Comparison of ENCODE assay signal across 8 cellular contexts in the genomic region with DNA sequence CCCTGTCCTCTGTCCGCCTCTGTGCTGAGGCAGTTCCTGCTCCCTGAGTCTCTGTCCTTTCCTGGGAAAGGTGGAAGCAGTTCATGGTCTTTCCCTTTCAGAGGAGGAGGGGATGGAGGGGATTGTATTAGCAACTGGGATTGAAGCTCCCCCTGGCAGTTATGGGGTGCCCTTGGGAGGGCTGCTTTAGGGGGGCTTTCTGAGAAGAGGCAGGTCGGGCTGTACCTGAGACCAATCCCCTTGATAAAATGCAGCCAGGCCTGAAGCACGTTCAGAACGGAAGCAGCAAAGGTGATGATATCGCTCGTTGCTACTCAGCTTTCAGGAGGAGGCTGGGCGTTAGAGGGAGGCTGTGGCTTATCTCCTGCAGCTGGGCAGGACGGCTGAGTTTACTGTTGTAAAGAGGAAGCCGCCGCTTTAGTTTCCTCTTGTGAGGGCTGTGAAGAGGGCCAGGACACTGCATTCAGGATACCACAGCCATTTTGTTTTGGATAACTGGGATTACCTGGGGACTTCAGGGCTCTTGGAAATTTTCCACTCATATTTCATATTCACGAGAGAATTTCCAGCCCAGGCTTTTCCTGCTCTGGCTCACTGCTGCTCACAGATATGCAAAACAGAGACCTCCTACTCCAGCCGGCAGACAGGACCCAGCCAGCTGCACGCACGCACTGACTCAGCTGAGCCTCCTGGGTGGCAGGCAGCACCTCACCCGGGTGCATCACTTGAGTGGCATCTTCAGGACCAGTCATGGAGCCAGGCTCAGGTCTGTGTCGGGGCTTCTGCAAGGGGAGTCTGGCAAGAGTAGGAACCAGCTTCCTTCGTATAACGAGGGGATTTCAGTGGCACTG. TPM values are rescaled to one million over a fixed set of nuclear protein-coding genes. Genes with fewer than 3 reads are reported as not detected.
DNase-seq lines count a peak whose midpoint lies in the region; ATAC-seq, FAIRE-seq and TF ChIP-seq lines count a peak whose summit lies in the region.

No MANE protein-coding gene starts in this region.

- peak overlapping the region; percentile 74 to 84 for H3K27ac ChIP-seq in A549
- H3K27ac ChIP-seq in colonic mucosa: peak overlapping the region; percentile 27
- peak overlapping the region; percentile 66 for H3K27ac ChIP-seq in mesodermal cell (ENCODE audit: low read depth, low read length, severe bottlenecking)

- TF ChIP-seq RAD21 in A549 (conservative IDR thresholded peaks at IDR 0.05 in 1 of 2, IDR thresholded peaks at IDR 0.05 in 1 of 2): no peak

- H3K9me3 ChIP-seq in A549 (no peaks in the 10 kb centered on the region), colonic mucosa (no peaks in the 10 kb centered on the region), mesodermal cell (ENCODE audit: control insufficient read depth, low read length) (no peaks in the 10 kb centered on the region)

- peak; percentile 63 to 71 for ATAC-seq in A549
- ATAC-seq in GM18520 (IDR thresholded peaks at IDR 0.05; ENCODE audit: unreplicated experiment): peak; percentile 30
- ATAC-seq in HG03025 (IDR thresholded peaks at IDR 0.05; ENCODE audit: low FRiP score, unreplicated experiment): peak; percentile 53

- POLR2A ChIA-PET in A549 (lab: Yijun Ruan, JAX): interaction anchor here (0.8 to 1.7 kb wide), 6 partner anchors 42 to 353 kb away, joined by 3 to 7 read pairs (median 4); partner anchors contain the start of genes CTR9, EIF4G2 and RNF141

- CTCF ChIA-PET in A549 (lab: Yijun Ruan, JAX): interaction anchor here (1.1 to 2.9 kb wide), 11 partner anchors 10 to 281 kb away, joined by 3 to 17 read pairs (median 4); partner anchors contain the start of gene RNF141

- TF ChIP-seq EP300 in A549 (IDR thresholded peaks at IDR 0.05): no peak

- H3K36me3 ChIP-seq in colonic mucosa (no peaks in the 10 kb centered on the region), mesodermal cell (ENCODE audit: control insufficient read depth, insufficient read depth, low read length) (no peaks in the 10 kb centered on the region)

- peaks cover 25% of the 10 kb centered on the region for H3K4me1 ChIP-seq in A549
- H3K4me1 ChIP-seq in colonic mucosa: peaks cover 4% of the 10 kb centered on the region
- H3K4me1 ChIP-seq in mesodermal cell (ENCODE audit: control insufficient read depth, insufficient read depth, low read length, poor library complexity, severe bottlenecking): peaks cover 20% of the 10 kb centered on the region

- FAIRE-seq in A549 (lab: Jason Lieb, UNC): no peak

- TF ChIP-seq CTCF in A549 (IDR thresholded peaks at IDR 0.05) (no peak), colonic mucosa (IDR thresholded peaks at IDR 0.05) (no peak)

- TF ChIP-seq POLR2A in A549 (IDR thresholded peaks at IDR 0.05; ENCODE audit: low read length): peak; percentile 32; the same call in 1 of the 2 replicates

- DNase-seq in A549 (ENCODE audit: low read depth in 1 of 2, low spot score in 1 of 2): peak; percentile 44 to 52
- DNase-seq in NCI-H2171 treated with DMSO at 0.1 percent for 48 hours (lab: John Stamatoyannopoulos, UW): peak; percentile 58
- DNase-seq in activated CD4-positive, alpha-beta T cell treated with anti-CD3 and anti-CD28 coated beads for 24 hours (ENCODE audit: low read depth in 2 of 2): peak; percentile 62 to 63
- DNase-seq in colonic mucosa: peak; percentile 80
- peak; percentile 54 to 66 for DNase-seq in stimulated activated CD8-positive, alpha-beta memory T cell treated with anti-CD3 and anti-CD28 coated beads, Interleukin-15, amount 100 ng/mL, for 4 hours (ENCODE audit: low read depth in 2 of 2)

- intact Hi-C loops in colonic mucosa (cut with DNase I): loop anchor here (2.0 kb wide), 1 partner anchor 61 kb away; no protein-coding TSS in a partner anchor

- peak overlapping the region; percentile 88 for H3K4me2 ChIP-seq in A549

- H3K27me3 ChIP-seq in colonic mucosa: no peaks in the 10 kb centered on the region

- peak overlapping the region; percentile 19 to 53 for H3K9ac ChIP-seq in colonic mucosa (ENCODE audit: low read depth in 2 of 2, low read length in 2 of 2)

- H3K4me3 ChIP-seq in A549 (peak overlapping the region; percentile 36), colonic mucosa (peak overlapping the region; percentile 21), mesodermal cell (ENCODE audit: extremely low read depth, insufficient read depth, low read length, poor library complexity, severe bottlenecking) (peak overlapping the region; percentile 12)

- WGBS in A549 (ENCODE audit: missing lambda C conversion rate): 27% methylated on average over 16 of the region's 18 CpGs
- WGBS in mesodermal cell (ENCODE audit: insufficient coverage in 2 of 2), 2 experiments: 30 to 36% methylated on average over 14 to 16 of the region's 18 CpGs

TF ChIP-seq in A549, 52 proteins besides CTCF, POLR2A, EP300 and RAD21:
- TF ChIP-seq NR3C1 (IDR thresholded peaks at IDR 0.05) (no peak), BHLHE40 (IDR thresholded peaks at IDR 0.05; ENCODE audit: low read depth, low read length) (no peak), MAZ (IDR thresholded peaks at IDR 0.05; ENCODE audit: borderline replicate concordance, low read depth, low read length) (no peak), MAX (IDR thresholded peaks at IDR 0.05) (0 out of 2 replicates have a peak, but pooled peaks have one; percentile 18), RFX5 (IDR thresholded peaks at IDR 0.05) (no peak), MYC (IDR thresholded peaks at IDR 0.05; ENCODE audit: borderline replicate concordance, low read length) (no peak), SMC3 (IDR thresholded peaks at IDR 0.05) (no peak), TFCP2L1 (CRISPR knock-in tag; IDR thresholded peaks at IDR 0.05) (no peak), FOSL2 (IDR thresholded peaks at IDR 0.05) (no peak), FOSL2 (CRISPR knock-in tag; IDR thresholded peaks at IDR 0.05) (peak; percentile 46), POLR2AphosphoS2 (conservative IDR thresholded peaks at IDR 0.05; ENCODE audit: low read length) (no peak), HOXB5 (CRISPR knock-in tag; IDR thresholded peaks at IDR 0.05) (no peak), CBX2 (IDR thresholded peaks at IDR 0.05; ENCODE audit: borderline replicate concordance, low read depth) (no peak), EHMT2 (IDR thresholded peaks at IDR 0.05; ENCODE audit: low read depth) (no peak), BCL3 (IDR thresholded peaks at IDR 0.05) (no peak)
- TF ChIP-seq, protein P1, sequence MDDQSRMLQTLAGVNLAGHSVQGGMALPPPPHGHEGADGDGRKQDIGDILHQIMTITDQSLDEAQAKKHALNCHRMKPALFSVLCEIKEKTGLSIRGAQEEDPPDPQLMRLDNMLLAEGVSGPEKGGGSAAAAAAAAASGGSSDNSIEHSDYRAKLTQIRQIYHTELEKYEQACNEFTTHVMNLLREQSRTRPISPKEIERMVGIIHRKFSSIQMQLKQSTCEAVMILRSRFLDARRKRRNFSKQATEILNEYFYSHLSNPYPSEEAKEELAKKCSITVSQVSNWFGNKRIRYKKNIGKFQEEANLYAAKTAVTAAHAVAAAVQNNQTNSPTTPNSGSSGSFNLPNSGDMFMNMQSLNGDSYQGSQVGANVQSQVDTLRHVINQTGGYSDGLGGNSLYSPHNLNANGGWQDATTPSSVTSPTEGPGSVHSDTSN (IDR thresholded peaks at IDR 0.05): no peak
- TF ChIP-seq, protein P2, sequence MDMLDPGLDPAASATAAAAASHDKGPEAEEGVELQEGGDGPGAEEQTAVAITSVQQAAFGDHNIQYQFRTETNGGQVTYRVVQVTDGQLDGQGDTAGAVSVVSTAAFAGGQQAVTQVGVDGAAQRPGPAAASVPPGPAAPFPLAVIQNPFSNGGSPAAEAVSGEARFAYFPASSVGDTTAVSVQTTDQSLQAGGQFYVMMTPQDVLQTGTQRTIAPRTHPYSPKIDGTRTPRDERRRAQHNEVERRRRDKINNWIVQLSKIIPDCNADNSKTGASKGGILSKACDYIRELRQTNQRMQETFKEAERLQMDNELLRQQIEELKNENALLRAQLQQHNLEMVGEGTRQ (IDR thresholded peaks at IDR 0.05): no peak

RNA-seq across cellular contexts. Expression of gene AMPD3, which starts 0.8 kb away (rescaled TPM):
- polyA plus RNA-seq in A549 (2011; rRNA removed) (4.7 and 6.6 TPM in 2 replicates), A549 (2017; fragmentation: RNase III; extraction: RNeasy Plus Mini Kit Qiagen cat#74134 plus additional on column Dnase treatment) (2.9 to 3.6 TPM (median 3.1 TPM) in 3 replicates)
- polyA plus RNA-seq in A549 (2012; cell fraction: cytosol; rRNA removed): 2.0 and 2.4 TPM in 2 replicates
- 5.3 and 6.9 TPM in 2 replicates for polyA plus RNA-seq in A549 (2012; cell fraction: nucleus; rRNA removed)
- polyA minus RNA-seq in A549 (2011; rRNA and poly(A)+ RNA removed): 11.5 and 14.1 TPM in 2 replicates
- total RNA-seq in colonic mucosa: 1 to 10 TPM; 7.9 to 9.7 TPM
- 6.6 TPM for polyA plus RNA-seq in mesodermal cell (2013, experiment 1 of 2)
- polyA plus RNA-seq in mesodermal cell (2013, experiment 2 of 2): 7.3 TPM

Comparison
In these comparisons a context has a peak if more than half of its experiments do, and no peak if none do; other contexts are left out.
1. Peak in every context shown above with its lines: DNase-seq, ATAC-seq, H3K4me3 ChIP-seq and H3K27ac ChIP-seq.
2. H3K27ac ChIP-seq: peak in every context shown above with its lines; median percentile 79 in A549; 66 in mesodermal cell; 27 in colonic mucosa.